8 cellular contexts compared by ENCODE assay signal in the genomic region with DNA sequence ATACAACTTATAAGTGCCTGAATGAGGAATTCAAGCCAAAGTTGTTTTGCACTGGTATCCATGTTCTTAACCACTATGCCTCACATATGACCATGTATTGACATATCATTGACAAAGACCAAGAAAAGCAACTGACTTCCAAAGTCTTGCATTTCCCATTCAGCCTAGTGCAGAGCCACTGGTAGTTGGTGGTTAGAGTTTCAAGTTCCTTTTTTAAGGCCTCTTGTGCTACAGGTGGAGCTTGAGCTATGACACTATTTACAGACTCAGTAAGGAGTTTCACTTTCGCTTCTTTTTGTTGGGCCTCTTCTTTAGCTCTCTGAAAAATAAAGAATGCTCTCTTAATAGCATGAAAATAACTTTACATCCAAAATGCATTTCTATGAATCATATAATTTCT.
DNase-seq lines count a peak whose midpoint lies in the region; ATAC-seq and TF ChIP-seq lines count a peak whose summit lies in the region.

No MANE protein-coding gene starts in this region.

- H3K27ac Mint-ChIP-seq in activated T-helper 1 cell treated with anti-CD3 and anti-CD28 coated beads, Interleukin-12 subunit alpha, Interleukin-12 subunit beta, Interleukin-2, Interleukin-4 antibody, amounts not matched to agents 30 ng/mL and 10 ng/mL and 1 ng/mL, durations not matched to agents 14 hours and 24 hours and 36 hours, result peak overlapping the region; percentile 44
- no peak overlapping the region for H3K27ac Mint-ChIP-seq in WTC11

- CTCF ChIA-PET in WTC11 (lab: Charles Lee), result no interaction called here

- TF ChIP-seq CTCF in WTC11 (IDR thresholded peaks at IDR 0.05), result no peak

- ATAC-seq in GM19455 (IDR thresholded peaks at IDR 0.05; ENCODE audit: unreplicated experiment) (peak; percentile 99), HG03439 (IDR thresholded peaks at IDR 0.05; ENCODE audit: unreplicated experiment) (peak; percentile 99), WTC11 (no peak)

- H3K27me3 Mint-ChIP-seq in activated T-helper 1 cell treated with anti-CD3 and anti-CD28 coated beads, Interleukin-12 subunit alpha, Interleukin-12 subunit beta, Interleukin-2, Interleukin-4 antibody, amounts not matched to agents 30 ng/mL and 10 ng/mL and 1 ng/mL, durations not matched to agents 14 hours and 24 hours and 36 hours (ENCODE audit: insufficient read depth), result no peaks in the 10 kb centered on the region
- no peaks in the 10 kb centered on the region; the same call in 1 of the 2 replicates for H3K27me3 Mint-ChIP-seq in WTC11 (ENCODE audit: low read depth)

- POLR2A ChIA-PET in WTC11 (lab: Charles Lee), result no interaction called here

- H3K36me3 Mint-ChIP-seq in activated T-helper 1 cell treated with anti-CD3 and anti-CD28 coated beads, Interleukin-12 subunit alpha, Interleukin-12 subunit beta, Interleukin-2, Interleukin-4 antibody, amounts not matched to agents 30 ng/mL and 10 ng/mL and 1 ng/mL, durations not matched to agents 14 hours and 24 hours and 36 hours (ENCODE audit: low read depth), result no peaks in the 10 kb centered on the region
- no peaks in the 10 kb centered on the region for H3K36me3 Mint-ChIP-seq in WTC11

- H3K4me1 Mint-ChIP-seq in activated T-helper 1 cell treated with anti-CD3 and anti-CD28 coated beads, Interleukin-12 subunit alpha, Interleukin-12 subunit beta, Interleukin-2, Interleukin-4 antibody, amounts not matched to agents 30 ng/mL and 10 ng/mL and 1 ng/mL, durations not matched to agents 14 hours and 24 hours and 36 hours (ENCODE audit: low read depth), result peaks cover 16% of the 10 kb centered on the region
- no peaks in the 10 kb centered on the region for H3K4me1 Mint-ChIP-seq in WTC11

- intact Hi-C loops in activated T-helper 1 cell treated with anti-CD3 and anti-CD28 coated beads, Interleukin-12 subunit alpha, Interleukin-12 subunit beta, Interleukin-2, Interleukin-4 antibody, amounts not matched to agents 30 ng/mL and 10 ng/mL and 1 ng/mL, durations not matched to agents 14 hours and 24 hours and 36 hours (cut with micrococcal nuclease), result no loop called here

- H3K9me3 Mint-ChIP-seq in activated T-helper 1 cell treated with anti-CD3 and anti-CD28 coated beads, Interleukin-12 subunit alpha, Interleukin-12 subunit beta, Interleukin-2, Interleukin-4 antibody, amounts not matched to agents 30 ng/mL and 10 ng/mL and 1 ng/mL, durations not matched to agents 14 hours and 24 hours and 36 hours, result peaks cover 5% of the 10 kb centered on the region
- no peaks in the 10 kb centered on the region for H3K9me3 Mint-ChIP-seq in WTC11

- peak overlapping the region; percentile 26 for H3K4me3 Mint-ChIP-seq in activated T-helper 1 cell treated with anti-CD3 and anti-CD28 coated beads, Interleukin-12 subunit alpha, Interleukin-12 subunit beta, Interleukin-2, Interleukin-4 antibody, amounts not matched to agents 30 ng/mL and 10 ng/mL and 1 ng/mL, durations not matched to agents 14 hours and 24 hours and 36 hours
- no peak overlapping the region for H3K4me3 Mint-ChIP-seq in WTC11

- peak; percentile 28 for DNase-seq in ELR (ENCODE audit: low read depth)
- peak; percentile 4 for DNase-seq in activated T-helper 1 cell treated with anti-CD3 and anti-CD28 coated beads, Interleukin-12 subunit alpha, Interleukin-12 subunit beta, Interleukin-2, Interleukin-4 antibody, amounts not matched to agents 30 ng/mL and 10 ng/mL and 1 ng/mL, durations not matched to agents 14 hours and 24 hours and 36 hours (ENCODE audit: low spot score)
- DNase-seq in WTC11 (ENCODE audit: low spot score), result no peak
- DNase-seq in stimulated activated CD4-positive, alpha-beta T cell treated with anti-CD3 and anti-CD28 coated beads, Interleukin-1b, Interleukin-23, amount 100 ng/mL, for 48 hours, result no peak
- no peak for DNase-seq in activated CD4-positive, alpha-beta T cell treated with anti-CD3 and anti-CD28 coated beads for 48 hours
- DNase-seq in activated T-cell treated with anti-CD3 and anti-CD28 coated beads, Interleukin-2, amount 50 U/mL, for 1 hour, result no peak

TF ChIP-seq in WTC11, 78 proteins besides CTCF, POLR2A, EP300 and RAD21:
- TF ChIP-seq ZNF219 (CRISPR knock-in tag; IDR thresholded peaks at IDR 0.05; ENCODE audit: borderline replicate concordance), result no peak
- TF ChIP-seq, protein P1, sequence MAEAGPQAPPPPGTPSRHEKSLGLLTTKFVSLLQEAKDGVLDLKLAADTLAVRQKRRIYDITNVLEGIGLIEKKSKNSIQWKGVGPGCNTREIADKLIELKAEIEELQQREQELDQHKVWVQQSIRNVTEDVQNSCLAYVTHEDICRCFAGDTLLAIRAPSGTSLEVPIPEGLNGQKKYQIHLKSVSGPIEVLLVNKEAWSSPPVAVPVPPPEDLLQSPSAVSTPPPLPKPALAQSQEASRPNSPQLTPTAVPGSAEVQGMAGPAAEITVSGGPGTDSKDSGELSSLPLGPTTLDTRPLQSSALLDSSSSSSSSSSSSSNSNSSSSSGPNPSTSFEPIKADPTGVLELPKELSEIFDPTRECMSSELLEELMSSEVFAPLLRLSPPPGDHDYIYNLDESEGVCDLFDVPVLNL (CRISPR knock-in tag; IDR thresholded peaks at IDR 0.05; ENCODE audit: borderline replicate concordance, low read depth), result no peak

Comparison
In these comparisons a context has a peak if more than half of its experiments do, and no peak if none do; other contexts are left out.
1. DNase-seq: peak in ELR (single experiment) and activated T-helper 1 cell treated with anti-CD3 and anti-CD28 coated beads, Interleukin-12 subunit alpha, Interleukin-12 subunit beta, Interleukin-2, Interleukin-4 antibody, amounts not matched to agents 30 ng/mL and 10 ng/mL and 1 ng/mL, durations not matched to agents 14 hours and 24 hours and 36 hours (single experiment); none in WTC11 (single experiment), stimulated activated CD4-positive, alpha-beta T cell treated with anti-CD3 and anti-CD28 coated beads, Interleukin-1b, Interleukin-23, amount 100 ng/mL, for 48 hours (single experiment), activated CD4-positive, alpha-beta T cell treated with anti-CD3 and anti-CD28 coated beads for 48 hours (single experiment) and activated T-cell treated with anti-CD3 and anti-CD28 coated beads, Interleukin-2, amount 50 U/mL, for 1 hour (single experiment).